Comparison of ENCODE assay signal across 12 cellular contexts in the genomic region with DNA sequence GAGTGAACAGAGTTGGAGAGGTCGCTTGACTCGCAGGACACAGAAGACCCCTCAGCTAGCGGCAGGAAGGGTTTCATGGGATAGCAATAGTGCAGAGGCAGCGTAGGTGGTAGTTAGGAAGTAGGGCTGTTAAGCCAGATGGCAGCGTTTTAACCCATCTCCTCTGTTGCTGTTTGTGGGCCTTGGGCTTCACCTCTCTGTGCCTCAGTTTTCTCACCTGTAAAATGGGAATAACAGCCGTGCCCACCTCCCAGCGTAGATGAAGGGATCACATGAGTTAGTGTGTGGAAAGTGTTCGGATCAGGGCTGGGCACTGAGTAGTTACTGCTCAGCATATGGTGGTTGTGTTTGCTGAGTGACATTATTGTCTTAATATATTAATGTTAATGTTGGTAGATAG. TPM values are rescaled to one million over a fixed set of nuclear protein-coding genes. Genes with fewer than 3 reads are reported as not detected.
DNase-seq lines count a peak whose midpoint lies in the region; ATAC-seq and TF ChIP-seq lines count a peak whose summit lies in the region.
"Had no signal": no experiment of that assay in that cellular context is flagged by ENCODE, and none has a peak within 500 bp of the region (broad histone marks: within the 10 kb centered on the region; RNA-seq: fewer than 3 reads in every experiment).

No MANE protein-coding gene starts in this region.

- H3K4me1 Mint-ChIP-seq in activated T-helper 2 cell treated with anti-CD3 and anti-CD28 coated beads, Interferon-gamma antibody, Interleukin-2, Interleukin-4, amounts not matched to agents 10 μg/mL and 5 μg/mL and 100 μg/mL, durations not matched to agents 14 hours and 24 hours and 36 hours (ENCODE audit: low read depth) = peaks cover 18% of the 10 kb centered on the region
- H3K4me1 Mint-ChIP-seq in memory B cell = peaks cover 16% of the 10 kb centered on the region
- peaks cover 21% of the 10 kb centered on the region for H3K4me1 Mint-ChIP-seq in type B pancreatic cell (ENCODE audit: unreplicated experiment)

- no peaks in the 10 kb centered on the region for H3K27me3 Mint-ChIP-seq in activated T-helper 2 cell treated with anti-CD3 and anti-CD28 coated beads, Interferon-gamma antibody, Interleukin-2, Interleukin-4, amounts not matched to agents 10 μg/mL and 5 μg/mL and 100 μg/mL, durations not matched to agents 14 hours and 24 hours and 36 hours (ENCODE audit: low read depth)
- no peaks in the 10 kb centered on the region for H3K27me3 Mint-ChIP-seq in memory B cell
- no peaks in the 10 kb centered on the region for H3K27me3 Mint-ChIP-seq in type B pancreatic cell

- H3K36me3 ChIP-seq in left ventricle myocardium inferior (peaks cover 45% of the 10 kb centered on the region), uterus (no peaks in the 10 kb centered on the region), OCI-LY7 (ENCODE audit: insufficient read depth, low read length) (peaks cover 26% of the 10 kb centered on the region)

- H3K4me3 ChIP-seq in left ventricle myocardium inferior (peak overlapping the region; percentile 97), uterus (no peak overlapping the region), OCI-LY7 (ENCODE audit: low read depth, low read length, poor library complexity, severe bottlenecking) (no peak overlapping the region)

- H3K4me2 ChIP-seq in OCI-LY7 (ENCODE audit: low read length) = no peak overlapping the region

- ATAC-seq in Right ventricle myocardium superior (ENCODE audit: poor library complexity) (no peak), memory B cell (ENCODE audit: low read depth) (no peak)

- H3K27me3 ChIP-seq in left ventricle myocardium inferior (ENCODE audit: low read depth) (no peaks in the 10 kb centered on the region), uterus (no peaks in the 10 kb centered on the region)
- H3K27me3 ChIP-seq: BE2C had no signal

- BruUV-seq in OCI-LY7 (replicated peaks; lab: Mats Ljungman, UMichigan) = no TSS peak

- no peak for TF ChIP-seq POLR2A in uterus (IDR thresholded peaks at IDR 0.05)

- peak overlapping the region; percentile 24 for H3K27ac Mint-ChIP-seq in activated T-helper 2 cell treated with anti-CD3 and anti-CD28 coated beads, Interferon-gamma antibody, Interleukin-2, Interleukin-4, amounts not matched to agents 10 μg/mL and 5 μg/mL and 100 μg/mL, durations not matched to agents 14 hours and 24 hours and 36 hours
- H3K27ac Mint-ChIP-seq in memory B cell (peak overlapping the region; percentile 5), type B pancreatic cell (peak overlapping the region; percentile 55)

- H2AFZ ChIP-seq in OCI-LY7 (ENCODE audit: low read length) = no peak overlapping the region

- H3K4me3 Mint-ChIP-seq in activated T-helper 2 cell treated with anti-CD3 and anti-CD28 coated beads, Interferon-gamma antibody, Interleukin-2, Interleukin-4, amounts not matched to agents 10 μg/mL and 5 μg/mL and 100 μg/mL, durations not matched to agents 14 hours and 24 hours and 36 hours (ENCODE audit: low read depth) = peak overlapping the region; percentile 82
- peak overlapping the region; percentile 78 for H3K4me3 Mint-ChIP-seq in memory B cell
- peak overlapping the region; percentile 85 for H3K4me3 Mint-ChIP-seq in type B pancreatic cell

- H3K79me2 ChIP-seq in OCI-LY7 (ENCODE audit: insufficient read depth, low read depth, low read length) = no peaks in the 10 kb centered on the region

- no peak overlapping the region for H3K27ac ChIP-seq in left ventricle myocardium inferior (replicated peaks)
- no peak overlapping the region for H3K27ac ChIP-seq in uterus
- H3K27ac ChIP-seq in OCI-LY7 (ENCODE audit: low read depth, low read length, poor library complexity, severe bottlenecking) = no peak overlapping the region

- H3K4me1 ChIP-seq in left ventricle myocardium inferior (peaks cover 38% of the 10 kb centered on the region), uterus (peaks cover 0 to 3% of the 10 kb centered on the region in 2 donors), OCI-LY7 (ENCODE audit: insufficient read depth, low read length, poor library complexity, severe bottlenecking) (peaks cover 7% of the 10 kb centered on the region)
- H3K4me1 ChIP-seq: BE2C had no signal

- POLR2A ChIA-PET in OCI-LY7 (lab: Charles Lee) = no interaction called here

- TF ChIP-seq CTCF in left ventricle myocardium inferior (IDR thresholded peaks at IDR 0.05; ENCODE audit: borderline replicate concordance) = no peak
- no peak for TF ChIP-seq CTCF in type B pancreatic cell (conservative IDR thresholded peaks at IDR 0.05)
- TF ChIP-seq CTCF in uterus (IDR thresholded peaks at IDR 0.05) = no peak
- TF ChIP-seq CTCF in GM10266 (IDR thresholded peaks at IDR 0.05; ENCODE audit: control insufficient read depth, insufficient read depth, low read depth, missing control alignments) = no peak
- no peak for TF ChIP-seq CTCF in OCI-LY7 (conservative IDR thresholded peaks at IDR 0.05; ENCODE audit: low read length)

- CTCF ChIA-PET in OCI-LY7 (lab: Charles Lee; ENCODE audit: unreplicated experiment) = no interaction called here

- intact Hi-C loops in left ventricle myocardium inferior (cut with micrococcal nuclease) (no loop called here), Right ventricle myocardium superior (cut with DNase I) (no loop called here), uterus (cut with DNase I; ENCODE audit: low total_unique reads) (no loop called here), OCI-LY7 (cut with micrococcal nuclease; ENCODE audit: unreplicated experiment) (no loop called here)
- intact Hi-C loops in activated T-helper 2 cell treated with anti-CD3 and anti-CD28 coated beads, Interferon-gamma antibody, Interleukin-2, Interleukin-4, amounts not matched to agents 10 μg/mL and 5 μg/mL and 100 μg/mL, durations not matched to agents 14 hours and 24 hours and 36 hours (cut with micrococcal nuclease) = no loop called here

- no peaks in the 10 kb centered on the region for H4K20me1 ChIP-seq in OCI-LY7 (ENCODE audit: insufficient read depth, low read length)

- DNase-seq in left ventricle myocardium inferior = no peak
- DNase-seq in Right ventricle myocardium superior = no peak
- no peak for DNase-seq in activated T-helper 2 cell treated with anti-CD3 and anti-CD28 coated beads, Interferon-gamma antibody, Interleukin-2, Interleukin-4, amounts not matched to agents 10 μg/mL and 5 μg/mL and 100 μg/mL, durations not matched to agents 14 hours and 24 hours and 36 hours (ENCODE audit: low spot score)
- DNase-seq in memory B cell (ENCODE audit: low spot score in 2 of 2) = no peak
- DNase-seq in type B pancreatic cell (ENCODE audit: extremely low spot score, unreplicated experiment) = peak; percentile 37
- no peak for DNase-seq in uterus
- DNase-seq in GM10266 (ENCODE audit: extremely low spot score) = no peak
- no peak for DNase-seq in OCI-LY7 (ENCODE audit: low spot score)
- DNase-seq: BE2C, foreskin melanocyte, islet precursor cell, NCI-H2171 treated with DMSO at 0.1 percent for 48 hours had no signal

- no peaks in the 10 kb centered on the region for H3K9me2 ChIP-seq in OCI-LY7 (ENCODE audit: insufficient read depth, low read length)

- H3K9me3 Mint-ChIP-seq in activated T-helper 2 cell treated with anti-CD3 and anti-CD28 coated beads, Interferon-gamma antibody, Interleukin-2, Interleukin-4, amounts not matched to agents 10 μg/mL and 5 μg/mL and 100 μg/mL, durations not matched to agents 14 hours and 24 hours and 36 hours = peaks cover 31% of the 10 kb centered on the region
- no peaks in the 10 kb centered on the region for H3K9me3 Mint-ChIP-seq in memory B cell
- no peaks in the 10 kb centered on the region for H3K9me3 Mint-ChIP-seq in type B pancreatic cell

- H3K36me3 Mint-ChIP-seq in activated T-helper 2 cell treated with anti-CD3 and anti-CD28 coated beads, Interferon-gamma antibody, Interleukin-2, Interleukin-4, amounts not matched to agents 10 μg/mL and 5 μg/mL and 100 μg/mL, durations not matched to agents 14 hours and 24 hours and 36 hours (ENCODE audit: low read depth) = peaks cover 52% of the 10 kb centered on the region
- peaks cover 7% of the 10 kb centered on the region for H3K36me3 Mint-ChIP-seq in memory B cell
- peaks cover 28% of the 10 kb centered on the region for H3K36me3 Mint-ChIP-seq in type B pancreatic cell

- no peaks in the 10 kb centered on the region for H3K9me3 ChIP-seq in left ventricle myocardium inferior (replicated peaks)
- H3K9me3 ChIP-seq in uterus = no peaks in the 10 kb centered on the region
- H3K9me3 ChIP-seq in OCI-LY7 (ENCODE audit: low read length) = no peaks in the 10 kb centered on the region
- H3K9me3 ChIP-seq: BE2C had no signal

RNA-seq across cellular contexts. Expression of a gene that starts 1.9 kb away (rescaled TPM):
- total RNA-seq in left ventricle myocardium inferior = 7.2 TPM
- 7.2 TPM for total RNA-seq in Right ventricle myocardium superior
- total RNA-seq in activated T-helper 2 cell treated with anti-CD3 and anti-CD28 coated beads, Interferon-gamma antibody, Interleukin-2, Interleukin-4, amounts not matched to agents 10 μg/mL and 5 μg/mL and 100 μg/mL, durations not matched to agents 14 hours and 24 hours and 36 hours = 13.8 and 16.4 TPM in 2 replicates
- total RNA-seq in type B pancreatic cell (ENCODE audit: low replicate concordance) = 20.2 and 27.8 TPM in 2 replicates
- total RNA-seq in uterus = 10 to 100 TPM; 24.1 to 49.7 (median 28.3) TPM
- 13.4 and 15.2 TPM in 2 replicates for total RNA-seq in OCI-LY7 (2014; rRNA removed; shearing (Covaris generic))
- total RNA-seq in OCI-LY7 (2022) = 11.7 and 12.1 TPM in 2 replicates

RNA-seq across cellular contexts. Expression of a gene that starts 34.1 kb away (rescaled TPM):
- total RNA-seq in left ventricle myocardium inferior (0.80 TPM), Right ventricle myocardium superior (0.54 TPM), type B pancreatic cell (ENCODE audit: low replicate concordance) (1.8 and 4.1 TPM in 2 replicates), uterus (1 to 10 TPM in 3 of 4 donors, under 1 TPM in 1; 0.26 to 8.4 (median 3.7) TPM), OCI-LY7 (2022) (0.32 TPM in 1 of 2 replicates, not detected in the other)
- 0.18 TPM in 1 of 2 replicates, not detected in the other for total RNA-seq in activated T-helper 2 cell treated with anti-CD3 and anti-CD28 coated beads, Interferon-gamma antibody, Interleukin-2, Interleukin-4, amounts not matched to agents 10 μg/mL and 5 μg/mL and 100 μg/mL, durations not matched to agents 14 hours and 24 hours and 36 hours
- 0.22 and 0.31 TPM in 2 replicates for total RNA-seq in OCI-LY7 (2014; rRNA removed; shearing (Covaris generic))

Comparison
In these comparisons a context has a peak if more than half of its experiments do, and no peak if none do; other contexts are left out.
1. H3K27ac Mint-ChIP-seq: peak in every context shown above with its lines; median percentile 55 in type B pancreatic cell; 24 in activated T-helper 2 cell treated with anti-CD3 and anti-CD28 coated beads, Interferon-gamma antibody, Interleukin-2, Interleukin-4, amounts not matched to agents 10 μg/mL and 5 μg/mL and 100 μg/mL, durations not matched to agents 14 hours and 24 hours and 36 hours; 5 in memory B cell.